28 cellular contexts compared by ENCODE assay signal in the genomic region with DNA sequence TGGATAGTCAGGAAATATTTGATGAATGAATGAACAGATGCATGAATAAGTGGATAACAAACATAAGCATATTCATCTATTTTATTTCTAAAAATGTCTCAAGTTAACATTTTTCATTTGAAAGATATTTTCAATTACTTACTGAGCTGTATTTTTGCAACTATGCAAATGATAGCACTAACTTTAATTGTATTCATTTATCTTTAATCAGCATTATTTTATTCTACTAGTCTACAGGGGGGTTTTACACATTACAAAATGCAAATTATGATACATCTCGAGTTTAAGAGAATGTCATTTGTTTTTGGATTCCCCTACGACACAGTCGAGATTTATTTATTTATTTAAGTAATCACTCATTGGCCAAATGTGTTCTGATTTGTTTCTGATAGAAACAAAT.
"Had no signal": no experiment of that assay in that cellular context is flagged by ENCODE, and none has a peak within 500 bp of the region (broad histone marks: within the 10 kb centered on the region; RNA-seq: fewer than 3 reads in every experiment).

No MANE protein-coding gene starts in this region.

- DNase-seq: natural killer cell; occipital lobe; ovary; posterior cingulate gyrus; psoas muscle; right cardiac atrium; spleen; stimulated activated CD4-positive, alpha-beta T cell treated with anti-CD3 and anti-CD28 coated beads, Interleukin-12 subunit alpha, Interleukin-12 subunit beta, amount 100 ng/mL, for 4 hours; stimulated activated CD4-positive, alpha-beta T cell treated with anti-CD3 and anti-CD28 coated beads, Interleukin-1b, Interleukin-23, amount 100 ng/mL, for 48 hours; stimulated activated CD4-positive, alpha-beta T cell treated with anti-CD3 and anti-CD28 coated beads, Interleukin-4, amount 100 ng/mL, for 1 hour; stimulated activated CD4-positive, alpha-beta T cell treated with anti-CD3 and anti-CD28 coated beads, Interleukin-4, amount 100 ng/mL, for 4 hours; stimulated activated CD8-positive, alpha-beta memory T cell treated with anti-CD3 and anti-CD28 coated beads, Interleukin-4, amount 100 ng/mL, for 48 hours; stimulated activated naive CD4-positive, alpha-beta T cell; stimulated activated naive CD8-positive, alpha-beta T cell treated with anti-CD3 and anti-CD28 coated beads, Interleukin-15, amount 100 ng/mL, for 72 hours; stimulated activated naive CD8-positive, alpha-beta T cell treated with anti-CD3 and anti-CD28 coated beads, Interleukin-15, Interleukin-2, amounts not matched to agents 100 U/mL and 50 U/mL, for 24 hours; substantia nigra; testis; tibial artery; transverse colon; upper lobe of right lung; uterus had no signal

- H3K36me3 ChIP-seq: neural progenitor cell, ovary, spleen, suprapubic skin, tibial artery, transverse colon, upper lobe of right lung, uterus had no signal

- H3K79me2 ChIP-seq: parathyroid adenoma had no signal

- H3K27ac ChIP-seq: neural progenitor cell, ovary, parathyroid adenoma, psoas muscle, skin epidermis, spleen, suprapubic skin, testis, tibial artery, transverse colon, upper lobe of right lung, uterus had no signal

- H3K27me3 ChIP-seq: neural progenitor cell, ovary, spleen, suprapubic skin, testis, tibial artery, transverse colon, upper lobe of right lung, uterus had no signal

- H2AFZ ChIP-seq: neural progenitor cell, parathyroid adenoma had no signal

- H3K9me3 ChIP-seq: ovary, psoas muscle, suprapubic skin, testis, tibial artery, transverse colon, upper lobe of right lung, uterus had no signal

- ATAC-seq: natural killer cell; psoas muscle; right cardiac atrium; sciatic nerve; stimulated activated memory B cell treated with anti-CD40 and anti-IgM and Interleukin-4, amounts not matched to agents 10 μg/mL and 1 μg/mL and 100 μg/mL, for 72 hours; stimulated activated naive CD8-positive, alpha-beta T cell treated with anti-CD3 and anti-CD28 coated beads, Interleukin-15, amount 100 ng/mL, for 72 hours; stimulated activated naive CD8-positive, alpha-beta T cell treated with anti-CD3 and anti-CD28 coated beads, Interleukin-15, Interleukin-2, amounts not matched to agents 100 U/mL and 50 U/mL, for 24 hours; upper lobe of right lung had no signal

- H3K4me1 ChIP-seq: neural progenitor cell, parathyroid adenoma, psoas muscle, spleen, suprapubic skin, testis, transverse colon, upper lobe of right lung, uterus had no signal

- H3K9ac ChIP-seq: neural progenitor cell, parathyroid adenoma had no signal

- H3K4me3 ChIP-seq: neural progenitor cell, ovary, psoas muscle, skin epidermis, smooth muscle cell, spleen, suprapubic skin, testis, tibial artery, transverse colon, upper lobe of right lung, uterus had no signal

- H3K4me2 ChIP-seq: neural progenitor cell, smooth muscle cell had no signal
